23 cellular contexts compared by ENCODE assay signal in the genomic region with DNA sequence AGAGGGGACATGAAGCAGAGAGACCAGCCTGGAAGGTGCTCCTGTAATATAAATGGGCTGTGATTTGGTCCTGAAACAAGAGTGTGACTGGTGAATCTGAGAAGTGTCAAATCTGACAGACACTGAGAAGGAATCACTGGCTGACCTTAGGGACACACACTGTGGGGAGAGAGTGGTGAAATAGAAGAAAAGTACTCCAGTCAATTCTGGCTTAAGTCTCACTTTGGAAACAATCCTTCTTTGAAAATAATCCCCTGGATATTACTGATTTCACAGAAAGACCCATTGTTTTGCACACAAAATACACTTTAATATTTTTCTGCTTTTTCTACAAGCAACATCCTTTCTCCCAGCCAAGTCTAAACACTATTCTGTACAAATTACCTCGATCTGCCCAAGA.
DNase-seq lines count a peak whose midpoint lies in the region; ATAC-seq, FAIRE-seq and TF ChIP-seq lines count a peak whose summit lies in the region.
"Had no signal": no experiment of that assay in that cellular context is flagged by ENCODE, and none has a peak within 500 bp of the region (broad histone marks: within the 10 kb centered on the region; RNA-seq: fewer than 3 reads in every experiment).

No MANE protein-coding gene starts in this region.

- TF ChIP-seq POLR2A in GM12878 (IDR thresholded peaks at IDR 0.05; ENCODE audit: low read depth, low read length) = no peak

- RAD21 ChIA-PET in GM12878 (lab: Charles Lee; ENCODE audit: unreplicated experiment) = interaction anchor here (7.0 kb wide), 1 partner anchor 10 kb away, joined by 237 read pairs; no protein-coding TSS in a partner anchor

- H3K79me2 ChIP-seq in GM12878 (ENCODE audit: control insufficient read depth, insufficient read depth, low read length) = peaks cover 72% of the 10 kb centered on the region

- in situ Hi-C loops in GM12878 (cut with MboI) = loop anchor here (25.0 kb wide), 1 partner anchor 1426 kb away; no protein-coding TSS in a partner anchor

- H3K4me3 Mint-ChIP-seq in memory B cell = no peak overlapping the region
- H3K4me3 Mint-ChIP-seq: CD4-positive, CD25-positive, alpha-beta regulatory T cell had no signal

- TF ChIP-seq CTCF in GM12878 (IDR thresholded peaks at IDR 0.05 in 2 of 3, conservative IDR thresholded peaks at IDR 0.05 in 1 of 3; ENCODE audit: control insufficient read depth in 2 of 3, extremely low read depth in 1 of 3, insufficient read depth in 1 of 3, low read depth in 3 of 3, low read length in 3 of 3) (no peak), tibial artery (IDR thresholded peaks at IDR 0.05) (no peak)

- TF ChIP-seq EP300 in GM12878 (IDR thresholded peaks at IDR 0.05; ENCODE audit: borderline replicate concordance in 1 of 2, control insufficient read depth in 1 of 2, low read depth in 2 of 2, low read length in 2 of 2) = no peak

- no peaks in the 10 kb centered on the region for H3K36me3 Mint-ChIP-seq in memory B cell

- no peaks in the 10 kb centered on the region for H3K27me3 Mint-ChIP-seq in memory B cell
- H3K27me3 Mint-ChIP-seq: CD4-positive, CD25-positive, alpha-beta regulatory T cell had no signal

- H3K9ac ChIP-seq in GM12878 (ENCODE audit: control insufficient read depth, insufficient read depth, low read length) = no peak overlapping the region; the same call in 1 of the 2 replicates
- H3K9ac ChIP-seq: GM23248 had no signal

- DNase-seq in Right ventricle myocardium superior (no peak), right cardiac atrium (no peak), GM12878 (ENCODE audit: low read depth, low spot score) (no peak), memory B cell (ENCODE audit: low spot score in 2 of 2) (no peak), tibial artery (no peak), NCI-H1417 treated with DMSO at 0.1 percent for 48 hours (lab: John Stamatoyannopoulos, UW) (no peak)
- DNase-seq: 8988T; BE2C; CD4-positive, CD25-positive, alpha-beta regulatory T cell; COR-L47; DMS 273 treated with DMSO at 0.1 percent for 48 hours; DND-41; GM23248; HCEC 1CT; NCI-H1105 treated with DMSO at 0.1 percent for 48 hours; NCI-H1694 treated with DMSO at 0.1 percent for 48 hours; NCI-H510A; NCI-H748 treated with DMSO at 0.1 percent for 48 hours; OCI-M1; SIG-M5 had no signal

- H3K27ac ChIP-seq in right cardiac atrium (ENCODE audit: low read length) (no peak overlapping the region), GM12878 (ENCODE audit: control insufficient read depth, insufficient read depth) (peak overlapping the region; percentile 73), temporal lobe (ENCODE audit: low read depth, low read length) (peak overlapping the region; percentile 38), tibial artery (no peak overlapping the region)
- H3K27ac ChIP-seq: GM23248 had no signal

- ATAC-seq in Right ventricle myocardium superior (ENCODE audit: poor library complexity) = peak; percentile 49
- ATAC-seq in right cardiac atrium = no peak
- no peak for ATAC-seq in GM12878
- ATAC-seq in memory B cell (ENCODE audit: low read depth) = no peak
- no peak for ATAC-seq in GM18498 (IDR thresholded peaks at IDR 0.05; ENCODE audit: unreplicated experiment)
- ATAC-seq: K562 had no signal

- 69% methylated on average over 1 of the region's 1 CpG for WGBS in right cardiac atrium
- 96% methylated on average over 1 of the region's 1 CpG for WGBS in GM12878 (ENCODE audit: insufficient coverage, insufficient replicate concordance, low lambda C conversion rate, missing lambda C conversion rate)

- peak overlapping the region; percentile 35 for H3K27ac Mint-ChIP-seq in memory B cell

- no peaks in the 10 kb centered on the region for H3K9me3 Mint-ChIP-seq in memory B cell
- H3K9me3 Mint-ChIP-seq: CD4-positive, CD25-positive, alpha-beta regulatory T cell had no signal

- H3K4me2 ChIP-seq in GM12878 (ENCODE audit: control insufficient read depth, insufficient read depth) = no peak overlapping the region

- TF ChIP-seq RAD21 in GM12878 (IDR thresholded peaks at IDR 0.05; ENCODE audit: insufficient read depth, low read depth, low read length) = no peak

- intact Hi-C loops in Right ventricle myocardium superior (cut with DNase I) (loop anchor here (10.0 kb wide), 1 partner anchor 203 kb away; no protein-coding TSS in a partner anchor), right cardiac atrium (cut with DNase I) (loop anchor here in 2 of 4 donors (10.0 kb wide), 2 partner anchors 233 to 857 kb away; no protein-coding TSS in a partner anchor), GM12878 (cut with micrococcal nuclease; ENCODE audit: unreplicated experiment) (loop anchor here (10.0 kb wide), 1 partner anchor 773 kb away; a partner anchor contains a TSS), tibial artery (cut with DNase I; ENCODE audit: low total_unique reads) (no loop called here)

- no peaks in the 10 kb centered on the region for H3K27me3 ChIP-seq in right cardiac atrium (ENCODE audit: control insufficient read depth, insufficient read depth)
- no peaks in the 10 kb centered on the region for H3K27me3 ChIP-seq in GM12878 (replicated peaks in 1 of 2; ENCODE audit: control insufficient read depth in 2 of 2, insufficient read depth in 2 of 2, low read length in 1 of 2)
- H3K27me3 ChIP-seq in tibial artery = no peaks in the 10 kb centered on the region
- H3K27me3 ChIP-seq: BE2C had no signal

- no peak for FAIRE-seq in GM12878 (lab: Jason Lieb, UNC)
- FAIRE-seq: K562 had no signal

- H3K4me3 ChIP-seq in right cardiac atrium (ENCODE audit: low read length) (no peak overlapping the region), GM12878 (no peak overlapping the region), tibial artery (no peak overlapping the region)
- H3K4me3 ChIP-seq: GM23248, K562 had no signal

- H3K4me1 ChIP-seq in right cardiac atrium (ENCODE audit: control insufficient read depth, insufficient read depth, low read length) (peaks cover 3% of the 10 kb centered on the region), GM12878 (ENCODE audit: control insufficient read depth, insufficient read depth, low read length) (peaks cover 84% of the 10 kb centered on the region), tibial artery (peaks cover 0 to 12% (median 2%) of the 10 kb centered on the region in 4 donors)

- POLR2A ChIA-PET in GM12878 (lab: Charles Lee) = no interaction called here

- H4K20me1 ChIP-seq in GM12878 (ENCODE audit: control insufficient read depth, insufficient read depth) = no peaks in the 10 kb centered on the region

- H3K9me3 ChIP-seq in right cardiac atrium (ENCODE audit: control insufficient read depth, low read length) (no peaks in the 10 kb centered on the region), GM12878 (replicated peaks; ENCODE audit: control insufficient read depth, insufficient read depth, low read length) (no peaks in the 10 kb centered on the region), tibial artery (no peaks in the 10 kb centered on the region)
- H3K9me3 ChIP-seq: BE2C had no signal

- H3K4me1 Mint-ChIP-seq in memory B cell = peaks cover 49% of the 10 kb centered on the region

- H3K36me3 ChIP-seq in GM12878 (ENCODE audit: control insufficient read depth in 2 of 2, insufficient read depth in 2 of 2, low read length in 1 of 2) (no peaks in the 10 kb centered on the region; a peak in 1 of 4 replicates), tibial artery (no peaks in the 10 kb centered on the region)
- H3K36me3 ChIP-seq: BE2C had no signal

- H2AFZ ChIP-seq in GM12878 (ENCODE audit: control insufficient read depth, low read depth, low read length) = no peak overlapping the region
- H2AFZ ChIP-seq: GM23248 had no signal

- SMC1A ChIA-PET in GM12878 (lab: Charles Lee; ENCODE audit: uncharacterized antibody, unreplicated experiment) = interaction anchor here (3.1 to 14.6 kb wide), 3 partner anchors 10 to 66 kb away, joined by 17 to 251 read pairs (median 157); a partner anchor contains a TSS

- no TSS peak for BruUV-seq in GM12878 (replicated peaks; lab: Mats Ljungman, UMichigan)

- CTCF ChIA-PET in GM12878 (lab: Yijun Ruan, JAX) = no interaction called here

TF ChIP-seq in GM12878, 131 proteins besides CTCF, POLR2A, EP300 and RAD21:
- TF ChIP-seq, protein P1, sequence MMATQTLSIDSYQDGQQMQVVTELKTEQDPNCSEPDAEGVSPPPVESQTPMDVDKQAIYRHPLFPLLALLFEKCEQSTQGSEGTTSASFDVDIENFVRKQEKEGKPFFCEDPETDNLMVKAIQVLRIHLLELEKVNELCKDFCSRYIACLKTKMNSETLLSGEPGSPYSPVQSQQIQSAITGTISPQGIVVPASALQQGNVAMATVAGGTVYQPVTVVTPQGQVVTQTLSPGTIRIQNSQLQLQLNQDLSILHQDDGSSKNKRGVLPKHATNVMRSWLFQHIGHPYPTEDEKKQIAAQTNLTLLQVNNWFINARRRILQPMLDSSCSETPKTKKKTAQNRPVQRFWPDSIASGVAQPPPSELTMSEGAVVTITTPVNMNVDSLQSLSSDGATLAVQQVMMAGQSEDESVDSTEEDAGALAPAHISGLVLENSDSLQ (IDR thresholded peaks at IDR 0.05) = peak; percentile 13; the same call in 1 of the 2 replicates
- TF ChIP-seq EZH2 (IDR thresholded peaks at IDR 0.05; ENCODE audit: borderline replicate concordance, control insufficient read depth, low read depth, low read length) = no peak
TF ChIP-seq in GM12878: peak in this region for 1.

Comparison
In these comparisons a context has a peak if more than half of its experiments do, and no peak if none do; other contexts are left out.
1. H3K27ac ChIP-seq: peak in GM12878 (single experiment) and temporal lobe (single experiment); none in right cardiac atrium (single experiment) and tibial artery (0 of 2).